In the genomic region with DNA sequence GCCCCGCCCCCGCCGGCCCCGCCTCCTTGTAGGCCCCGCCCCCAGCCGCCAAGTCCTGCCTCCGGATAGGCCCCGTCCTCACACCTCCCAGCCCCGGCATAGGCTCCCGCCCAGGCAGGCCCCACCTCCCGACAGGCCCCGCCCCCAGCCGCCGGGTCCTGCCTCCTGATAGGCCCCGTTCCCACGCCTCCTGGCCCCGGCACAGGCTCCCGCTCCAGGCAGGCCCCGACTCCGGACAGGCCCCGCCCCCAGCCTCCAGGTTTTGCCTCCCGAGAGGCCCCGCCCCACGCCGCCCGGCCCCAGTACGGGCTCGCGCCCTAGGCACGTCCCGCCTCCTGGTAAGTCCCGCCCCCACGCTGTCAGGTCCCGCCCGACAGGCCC, we compare ENCODE assay signal across 1 cellular context.
TF ChIP-seq lines count a peak whose summit lies in the region.

No MANE protein-coding gene starts in this region.

TF ChIP-seq in HCT116, 20 proteins besides CTCF, POLR2A, EP300 and RAD21 (continued from another document):
- TF ChIP-seq, protein P1, sequence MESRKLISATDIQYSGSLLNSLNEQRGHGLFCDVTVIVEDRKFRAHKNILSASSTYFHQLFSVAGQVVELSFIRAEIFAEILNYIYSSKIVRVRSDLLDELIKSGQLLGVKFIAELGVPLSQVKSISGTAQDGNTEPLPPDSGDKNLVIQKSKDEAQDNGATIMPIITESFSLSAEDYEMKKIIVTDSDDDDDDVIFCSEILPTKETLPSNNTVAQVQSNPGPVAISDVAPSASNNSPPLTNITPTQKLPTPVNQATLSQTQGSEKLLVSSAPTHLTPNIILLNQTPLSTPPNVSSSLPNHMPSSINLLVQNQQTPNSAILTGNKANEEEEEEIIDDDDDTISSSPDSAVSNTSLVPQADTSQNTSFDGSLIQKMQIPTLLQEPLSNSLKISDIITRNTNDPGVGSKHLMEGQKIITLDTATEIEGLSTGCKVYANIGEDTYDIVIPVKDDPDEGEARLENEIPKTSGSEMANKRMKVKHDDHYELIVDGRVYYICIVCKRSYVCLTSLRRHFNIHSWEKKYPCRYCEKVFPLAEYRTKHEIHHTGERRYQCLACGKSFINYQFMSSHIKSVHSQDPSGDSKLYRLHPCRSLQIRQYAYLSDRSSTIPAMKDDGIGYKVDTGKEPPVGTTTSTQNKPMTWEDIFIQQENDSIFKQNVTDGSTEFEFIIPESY (IDR thresholded peaks at IDR 0.05; ENCODE audit: extremely low read depth, insufficient replicate concordance, low read length): no peak
- TF ChIP-seq FOSL1 (IDR thresholded peaks at IDR 0.05; ENCODE audit: low read depth): no peak
- TF ChIP-seq EZH2phosphoT487 (IDR thresholded peaks at IDR 0.05; ENCODE audit: borderline replicate concordance): no peak
- TF ChIP-seq, protein P2, sequence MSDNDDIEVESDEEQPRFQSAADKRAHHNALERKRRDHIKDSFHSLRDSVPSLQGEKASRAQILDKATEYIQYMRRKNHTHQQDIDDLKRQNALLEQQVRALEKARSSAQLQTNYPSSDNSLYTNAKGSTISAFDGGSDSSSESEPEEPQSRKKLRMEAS (IDR thresholded peaks at IDR 0.05): no peak
- no peak for TF ChIP-seq ELF1 (IDR thresholded peaks at IDR 0.05; ENCODE audit: borderline replicate concordance, low read depth)
- TF ChIP-seq TCF7L2 (IDR thresholded peaks at IDR 0.05; ENCODE audit: borderline replicate concordance, extremely low read depth, insufficient read depth, insufficient read length): no peak
